ENCODE assay signal across 20 cellular contexts in genomic region chr19:11061951-11062350, GRCh38.
"Had no signal": no experiment of that assay in that cellular context is flagged by ENCODE, and none has a peak within 500 bp of the region (broad histone marks: within the 10 kb centered on the region; RNA-seq: fewer than 3 reads in every experiment).

No MANE protein-coding gene starts in this region.

- H3K9me3 ChIP-seq: heart right ventricle, neutrophil, thyroid gland, uterus had no signal

- H3K4me3 ChIP-seq: heart right ventricle, thyroid gland, uterus had no signal

- H2AFZ ChIP-seq: parathyroid adenoma had no signal

- H3K4me1 ChIP-seq: foreskin keratinocyte, heart right ventricle, uterus had no signal

- H3K27ac ChIP-seq: foreskin keratinocyte, heart right ventricle, neutrophil, parathyroid adenoma, thyroid gland, uterus had no signal

- H3K27me3 Mint-ChIP-seq: activated naive CD4-positive, alpha-beta T cell treated with anti-CD3 and anti-CD28 coated beads, Interleukin-2, amount 10 ng/mL, durations not matched to agents 7 days and 5 days; activated naive CD8-positive, alpha-beta T cell treated with anti-CD3 and anti-CD28 coated beads, Interleukin-2, amount 50 U/mL, for 24 hours; dendritic cell treated with granulocyte-macrophage colony-stimulating factor and Interleukin-4, amounts not matched to agents 40 ng/mL and 50 ng/mL, for 4 days; naive thymus-derived CD8-positive, alpha-beta T cell; stimulated activated naive B cell treated with anti-CD40 and anti-IgM and Interleukin-4, amounts not matched to agents 10 μg/mL and 1 μg/mL and 100 μg/mL, for 72 hours had no signal

- H3K36me3 ChIP-seq: uterus had no signal

- DNase-seq: activated CD8-positive, alpha-beta memory T cell treated with anti-CD3 and anti-CD28 coated beads for 24 hours; activated CD8-positive, alpha-beta memory T cell treated with anti-CD3 and anti-CD28 coated beads, Interleukin-2, amount 50 U/mL, for 48 hours; activated effector memory CD4-positive, alpha-beta T cell treated with Interleukin-2 at 50 U/mL for 16 hours; activated naive CD4-positive, alpha-beta T cell treated with anti-CD3 and anti-CD28 coated beads, Interleukin-2, amount 10 ng/mL, durations not matched to agents 7 days and 5 days; activated naive CD8-positive, alpha-beta T cell treated with anti-CD3 and anti-CD28 coated beads, Interleukin-2, amount 50 U/mL, for 24 hours; activated T-cell treated with anti-CD3 and anti-CD28 coated beads, Interleukin-2, amount 50 U/mL, for 48 hours; aorta; effector CD8-positive, alpha-beta T cell; foreskin keratinocyte; heart right ventricle; immature natural killer cell; mesendoderm; naive thymus-derived CD8-positive, alpha-beta T cell; stimulated activated naive B cell treated with anti-CD40 and anti-IgM and Interleukin-4, amounts not matched to agents 10 μg/mL and 1 μg/mL and 100 μg/mL, for 72 hours; thyroid gland; uterus had no signal

- H3K9ac ChIP-seq: parathyroid adenoma had no signal

- H3K79me2 ChIP-seq: parathyroid adenoma had no signal

- H3K27me3 ChIP-seq: foreskin keratinocyte, heart right ventricle, neutrophil, thyroid gland, uterus had no signal

- H3K9me3 Mint-ChIP-seq: activated naive CD4-positive, alpha-beta T cell treated with anti-CD3 and anti-CD28 coated beads, Interleukin-2, amount 10 ng/mL, durations not matched to agents 7 days and 5 days; activated naive CD8-positive, alpha-beta T cell treated with anti-CD3 and anti-CD28 coated beads, Interleukin-2, amount 50 U/mL, for 24 hours; dendritic cell treated with granulocyte-macrophage colony-stimulating factor and Interleukin-4, amounts not matched to agents 40 ng/mL and 50 ng/mL, for 4 days; immature natural killer cell; naive thymus-derived CD8-positive, alpha-beta T cell; stimulated activated naive B cell treated with anti-CD40 and anti-IgM and Interleukin-4, amounts not matched to agents 10 μg/mL and 1 μg/mL and 100 μg/mL, for 72 hours; T-helper 1 cell treated with Interleukin-12 subunit alpha and Interleukin-12 subunit beta and Interleukin-4 antibody, amounts not matched to agents 30 μg/mL and 1 μg/mL, for 36 hours had no signal

- H3K4me1 Mint-ChIP-seq: activated naive CD4-positive, alpha-beta T cell treated with anti-CD3 and anti-CD28 coated beads, Interleukin-2, amount 10 ng/mL, durations not matched to agents 7 days and 5 days; activated naive CD8-positive, alpha-beta T cell treated with anti-CD3 and anti-CD28 coated beads, Interleukin-2, amount 50 U/mL, for 24 hours; immature natural killer cell; naive thymus-derived CD8-positive, alpha-beta T cell had no signal

- H3K4me3 Mint-ChIP-seq: activated naive CD4-positive, alpha-beta T cell treated with anti-CD3 and anti-CD28 coated beads, Interleukin-2, amount 10 ng/mL, durations not matched to agents 7 days and 5 days; activated naive CD8-positive, alpha-beta T cell treated with anti-CD3 and anti-CD28 coated beads, Interleukin-2, amount 50 U/mL, for 24 hours; dendritic cell treated with granulocyte-macrophage colony-stimulating factor and Interleukin-4, amounts not matched to agents 40 ng/mL and 50 ng/mL, for 4 days; immature natural killer cell; naive thymus-derived CD8-positive, alpha-beta T cell; stimulated activated naive B cell treated with anti-CD40 and anti-IgM and Interleukin-4, amounts not matched to agents 10 μg/mL and 1 μg/mL and 100 μg/mL, for 72 hours; T-helper 1 cell treated with Interleukin-12 subunit alpha and Interleukin-12 subunit beta and Interleukin-4 antibody, amounts not matched to agents 30 μg/mL and 1 μg/mL, for 36 hours had no signal

- H3K27ac Mint-ChIP-seq: activated naive CD4-positive, alpha-beta T cell treated with anti-CD3 and anti-CD28 coated beads, Interleukin-2, amount 10 ng/mL, durations not matched to agents 7 days and 5 days; activated naive CD8-positive, alpha-beta T cell treated with anti-CD3 and anti-CD28 coated beads, Interleukin-2, amount 50 U/mL, for 24 hours; dendritic cell treated with granulocyte-macrophage colony-stimulating factor and Interleukin-4, amounts not matched to agents 40 ng/mL and 50 ng/mL, for 4 days; naive thymus-derived CD8-positive, alpha-beta T cell; T-helper 1 cell treated with Interleukin-12 subunit alpha and Interleukin-12 subunit beta and Interleukin-4 antibody, amounts not matched to agents 30 μg/mL and 1 μg/mL, for 36 hours had no signal
